In genomic region chr4:89797117-89797516, GRCh38 we compare ENCODE assay signal across 16 cellular contexts. TPM values are rescaled to one million over a fixed set of nuclear protein-coding genes. Genes with fewer than 3 reads are reported as not detected.
DNase-seq lines count a peak whose midpoint lies in the region; ATAC-seq, FAIRE-seq and TF ChIP-seq lines count a peak whose summit lies in the region.
"Had no signal": no experiment of that assay in that cellular context is flagged by ENCODE, and none has a peak within 500 bp of the region (broad histone marks: within the 10 kb centered on the region; RNA-seq: fewer than 3 reads in every experiment).

No MANE protein-coding gene starts in this region.

- no peak overlapping the region for H3K9ac ChIP-seq in astrocyte (ENCODE audit: low read length)

- peaks cover 1% of the 10 kb centered on the region for H3K36me3 Mint-ChIP-seq in astrocyte (ENCODE audit: low read depth, unreplicated experiment)

- H3K27me3 Mint-ChIP-seq in astrocyte (ENCODE audit: low read depth, unreplicated experiment): no peaks in the 10 kb centered on the region

- H3K4me1 Mint-ChIP-seq in astrocyte (ENCODE audit: low read depth, unreplicated experiment): peaks cover 5% of the 10 kb centered on the region

- no peaks in the 10 kb centered on the region for H3K36me3 ChIP-seq in astrocyte (ENCODE audit: insufficient read depth, low read length)
- H3K36me3 ChIP-seq in effector memory CD4-positive, alpha-beta T cell (ENCODE audit: control insufficient read depth, insufficient read depth, low read length): no peaks in the 10 kb centered on the region
- H3K36me3 ChIP-seq: transverse colon had no signal

- no peak overlapping the region for H3K27ac Mint-ChIP-seq in astrocyte (ENCODE audit: unreplicated experiment)

- H3K4me3 ChIP-seq in astrocyte (ENCODE audit: insufficient read depth, low read depth, low read length): no peak overlapping the region
- no peak overlapping the region for H3K4me3 ChIP-seq in effector memory CD4-positive, alpha-beta T cell (ENCODE audit: insufficient read depth, low read depth, low read length, poor library complexity, severe bottlenecking)
- H3K4me3 ChIP-seq: transverse colon had no signal

- no peaks in the 10 kb centered on the region for H3K9me3 Mint-ChIP-seq in astrocyte (ENCODE audit: unreplicated experiment)

- ATAC-seq in GM19328 (IDR thresholded peaks at IDR 0.05; ENCODE audit: unreplicated experiment) (no peak), HG03342 (IDR thresholded peaks at IDR 0.05; ENCODE audit: unreplicated experiment) (no peak)

- DNase-seq in AG08395 (ENCODE audit: low spot score): peak; percentile 6
- DNase-seq in H4 (ENCODE audit: low spot score): peak; percentile 28
- peak; percentile 94 for DNase-seq in astrocyte (ENCODE audit: low read depth)
- peak; percentile 31 for DNase-seq in glomerular endothelial cell (ENCODE audit: extremely low read depth, low read depth, low spot score)
- DNase-seq in effector memory CD4-positive, alpha-beta T cell: no peak
- no peak for DNase-seq in COLO668 (lab: John Stamatoyannopoulos, UW; ENCODE audit: unreplicated experiment)
- DNase-seq: activated CD4-positive, alpha-beta T cell treated with anti-CD3 and anti-CD28 coated beads for 4 hours; left cardiac atrium; NCI-H1092 treated with DMSO at 0.1 percent for 48 hours; NCI-H510A treated with DMSO at 0.1 percent for 48 hours; stimulated activated CD4-positive, alpha-beta T cell treated with anti-CD3 and anti-CD28 coated beads, Interleukin-2, amount 100 ng/mL, for 24 hours; T-helper 2 cell; transverse colon had no signal

- peak overlapping the region; percentile 62 for H2AFZ ChIP-seq in astrocyte (ENCODE audit: low read depth, low read length)

- no peaks in the 10 kb centered on the region for H3K27me3 ChIP-seq in astrocyte (ENCODE audit: insufficient read depth, low read length)
- no peaks in the 10 kb centered on the region for H3K27me3 ChIP-seq in effector memory CD4-positive, alpha-beta T cell (replicated peaks; ENCODE audit: control insufficient read depth, insufficient read depth, low read length, poor library complexity, severe bottlenecking)
- H3K27me3 ChIP-seq: transverse colon had no signal

- peak overlapping the region; percentile 23 for H3K27ac ChIP-seq in astrocyte (ENCODE audit: low read depth, low read length)
- no peak overlapping the region for H3K27ac ChIP-seq in effector memory CD4-positive, alpha-beta T cell (ENCODE audit: insufficient read depth, low read length, poor library complexity, severe bottlenecking)
- H3K27ac ChIP-seq: transverse colon had no signal

- H3K4me2 ChIP-seq in astrocyte (ENCODE audit: low read length): peak overlapping the region; percentile 23

- no peak for TF ChIP-seq CTCF in astrocyte (IDR thresholded peaks at IDR 0.05; ENCODE audit: insufficient read depth, low read depth, low read length)

- H4K20me1 ChIP-seq in astrocyte (ENCODE audit: insufficient read depth, low read length): no peaks in the 10 kb centered on the region

- no peak for FAIRE-seq in astrocyte (lab: Jason Lieb, UNC)
- FAIRE-seq: RCC 7860 had no signal

- H3K79me2 ChIP-seq in astrocyte (ENCODE audit: insufficient read depth, low read length): no peaks in the 10 kb centered on the region

- peaks cover 25% of the 10 kb centered on the region for H3K4me1 ChIP-seq in astrocyte (ENCODE audit: insufficient read depth, low read length)
- no peaks in the 10 kb centered on the region for H3K4me1 ChIP-seq in effector memory CD4-positive, alpha-beta T cell (ENCODE audit: control insufficient read depth, insufficient read depth, low read length, poor library complexity, severe bottlenecking)
- H3K4me1 ChIP-seq: transverse colon had no signal

- no peaks in the 10 kb centered on the region for H3K9me3 ChIP-seq in astrocyte (ENCODE audit: insufficient read depth, low read depth, low read length)
- H3K9me3 ChIP-seq in effector memory CD4-positive, alpha-beta T cell (ENCODE audit: control insufficient read depth, low read length): no peaks in the 10 kb centered on the region
- H3K9me3 ChIP-seq: transverse colon had no signal

- H3K4me3 Mint-ChIP-seq in astrocyte (ENCODE audit: unreplicated experiment): no peak overlapping the region

RNA-seq across cellular contexts. Expression of gene SNCA, which starts 39.8 kb away (rescaled TPM):
- 19.5 and 29.6 TPM in 2 replicates for total RNA-seq in H4 (2014; rRNA removed; shearing (Covaris generic))
- 25.1 and 27.3 TPM in 2 replicates for total RNA-seq in astrocyte
- 52.2 and 79.8 TPM in 2 replicates for total RNA-seq in glomerular endothelial cell

Comparison
In these comparisons a context has a peak if more than half of its experiments do, and no peak if none do; other contexts are left out.
1. DNase-seq: peak in AG08395 (single experiment), H4 (single experiment), astrocyte (single experiment) and glomerular endothelial cell (single experiment); none in effector memory CD4-positive, alpha-beta T cell (0 of 3) and COLO668 (single experiment).